In the genomic region with DNA sequence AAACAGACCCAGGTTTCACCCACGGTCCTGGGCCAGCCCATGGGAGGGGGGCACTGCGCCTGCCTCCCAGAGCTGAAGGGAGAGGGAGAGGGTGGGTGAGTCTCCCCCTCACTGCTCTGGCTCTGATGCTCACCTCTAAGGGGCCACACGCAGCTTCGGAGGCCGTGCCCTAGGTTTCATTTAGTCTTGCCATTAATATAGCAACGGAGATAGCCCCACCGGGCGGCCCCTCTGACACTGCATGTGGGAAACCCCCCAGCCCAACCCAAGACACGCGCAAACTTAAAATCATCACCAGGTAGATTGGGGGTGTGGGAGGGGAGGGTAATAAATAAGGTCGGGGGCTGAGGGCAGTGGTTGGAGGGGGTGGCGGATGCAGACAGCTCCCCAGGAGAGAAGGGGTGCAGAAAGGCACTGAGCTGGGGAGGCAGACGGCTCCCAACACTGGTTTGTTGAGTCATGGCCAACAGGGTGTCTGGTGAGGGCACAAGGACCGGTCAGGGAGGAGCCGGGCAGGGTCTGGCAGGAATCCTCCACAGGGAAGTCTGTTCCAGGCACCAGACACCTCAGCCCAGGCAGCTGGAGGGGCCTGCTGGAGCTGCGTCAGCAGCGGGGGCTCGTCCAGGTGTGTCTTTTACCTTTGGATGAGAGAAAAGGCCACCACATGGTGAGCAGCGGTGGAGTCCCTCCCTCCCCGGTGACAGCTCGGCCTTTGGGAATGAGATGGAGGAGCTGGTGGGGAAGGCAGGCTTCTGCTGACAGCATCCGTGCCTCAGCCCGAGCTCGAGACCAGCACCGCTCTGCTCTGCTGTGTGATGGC, we compare ENCODE assay signal across 24 cellular contexts. TPM values are rescaled to one million over a fixed set of nuclear protein-coding genes. Genes with fewer than 3 reads are reported as not detected.
"Had no signal": no experiment of that assay in that cellular context is flagged by ENCODE, and none has a peak within 500 bp of the region (broad histone marks: within the 10 kb centered on the region; RNA-seq: fewer than 3 reads in every experiment).

No MANE protein-coding gene starts in this region.

- H3K27ac Mint-ChIP-seq: effector memory CD8-positive, alpha-beta T cell; naive thymus-derived CD4-positive, alpha-beta T cell; nephron progenitor cell; progenitor cell of endocrine pancreas; stimulated activated effector memory CD8-positive, alpha-beta T cell treated with anti-CD3 and anti-CD28 coated beads, Interleukin-12 subunit alpha, Interleukin-12 subunit beta, amount 100 ng/mL, for 72 hours had no signal

- H3K36me3 Mint-ChIP-seq: stimulated activated effector memory CD8-positive, alpha-beta T cell treated with anti-CD3 and anti-CD28 coated beads, Interleukin-12 subunit alpha, Interleukin-12 subunit beta, amount 100 ng/mL, for 72 hours had no signal

- H3K4me1 Mint-ChIP-seq: nephron progenitor cell; stimulated activated effector memory CD8-positive, alpha-beta T cell treated with anti-CD3 and anti-CD28 coated beads, Interleukin-12 subunit alpha, Interleukin-12 subunit beta, amount 100 ng/mL, for 72 hours had no signal

- H3K9me3 Mint-ChIP-seq: dendritic cell treated with granulocyte-macrophage colony-stimulating factor and Interleukin-4, amounts not matched to agents 40 ng/mL and 50 ng/mL, for 4 days; immature natural killer cell had no signal

- H3K4me2 ChIP-seq: smooth muscle cell had no signal

- H3K4me3 Mint-ChIP-seq: dendritic cell treated with granulocyte-macrophage colony-stimulating factor and Interleukin-4, amounts not matched to agents 40 ng/mL and 50 ng/mL, for 4 days; effector memory CD8-positive, alpha-beta T cell; naive thymus-derived CD4-positive, alpha-beta T cell; nephron progenitor cell; stimulated activated effector memory CD8-positive, alpha-beta T cell treated with anti-CD3 and anti-CD28 coated beads, Interleukin-12 subunit alpha, Interleukin-12 subunit beta, amount 100 ng/mL, for 72 hours had no signal

- H3K36me3 ChIP-seq: gastroesophageal sphincter, ovary, thyroid gland, uterus had no signal

- ATAC-seq: effector memory CD8-positive, alpha-beta T cell; gastroesophageal sphincter; left colon; naive thymus-derived CD4-positive, alpha-beta T cell; stimulated activated effector memory CD8-positive, alpha-beta T cell treated with anti-CD3 and anti-CD28 coated beads, Interleukin-12 subunit alpha, Interleukin-12 subunit beta, amount 100 ng/mL, for 72 hours; stimulated activated naive CD8-positive, alpha-beta T cell treated with anti-CD3 and anti-CD28 coated beads, Interleukin-15, Interleukin-2, amounts not matched to agents 100 U/mL and 50 U/mL, for 24 hours had no signal

- H3K4me1 ChIP-seq: gastroesophageal sphincter, suprapubic skin, uterus had no signal

- H3K27me3 ChIP-seq: esophagus squamous epithelium, ovary, suprapubic skin, thyroid gland, upper lobe of left lung, uterus had no signal

- H3K4me3 ChIP-seq: esophagus squamous epithelium, gastroesophageal sphincter, ovary, smooth muscle cell, suprapubic skin, thyroid gland, upper lobe of left lung, uterus had no signal

- H3K27me3 Mint-ChIP-seq: progenitor cell of endocrine pancreas had no signal

- DNase-seq: effector memory CD8-positive, alpha-beta T cell; esophagus squamous epithelium; foreskin fibroblast; immature natural killer cell; mesendoderm; naive thymus-derived CD4-positive, alpha-beta T cell; nephron progenitor cell; stimulated activated CD4-positive, alpha-beta T cell treated with anti-CD3 and anti-CD28 coated beads, Interleukin-4, amount 100 ng/mL, for 1 hour; stimulated activated CD8-positive, alpha-beta memory T cell treated with anti-CD3 and anti-CD28 coated beads, Interleukin-4, amount 100 ng/mL, for 48 hours; stimulated activated naive CD8-positive, alpha-beta T cell treated with anti-CD3 and anti-CD28 coated beads, Interleukin-15, Interleukin-2, amounts not matched to agents 100 U/mL and 50 U/mL, for 24 hours; thyroid gland; upper lobe of left lung; uterus had no signal

- H3K9me3 ChIP-seq: esophagus squamous epithelium, neutrophil, ovary, suprapubic skin, thyroid gland, upper lobe of left lung, uterus had no signal

- H3K27ac ChIP-seq: epithelial cell of prostate, esophagus squamous epithelium, gastroesophageal sphincter, neutrophil, ovary, suprapubic skin, thyroid gland, upper lobe of left lung, uterus had no signal

RNA-seq across cellular contexts. Expression of a gene that starts 32.0 kb away (rescaled TPM):
- polyA plus RNA-seq: immature natural killer cell; keratinocyte; naive thymus-derived CD4-positive, alpha-beta T cell had no signal
